In genomic region chr10:26438534-26439269, GRCh38 we compare ENCODE assay signal across 9 cellular contexts.
DNase-seq lines count a peak whose midpoint lies in the region; ATAC-seq and TF ChIP-seq lines count a peak whose summit lies in the region.
"Had no signal": no experiment of that assay in that cellular context is flagged by ENCODE, and none has a peak within 500 bp of the region (broad histone marks: within the 10 kb centered on the region; RNA-seq: fewer than 3 reads in every experiment).

No MANE protein-coding gene starts in this region.

- in situ Hi-C loops in GM13977 (cut with MboI; ENCODE audit: low pct_unique_long_range_greater_than_20kb, low sequenced_read_pairs, unreplicated experiment), result no loop called here

- no peak for TF ChIP-seq CTCF in GM13977 (IDR thresholded peaks at IDR 0.05; ENCODE audit: extremely low read depth, insufficient read depth, missing control alignments)

- peak; percentile 75 for DNase-seq in GM13977 (ENCODE audit: low spot score)
- DNase-seq in T-helper 1 cell, result peak; percentile 39 to 75 (median 57)
- peak; percentile 1 for DNase-seq in adipocyte (ENCODE audit: low read depth)
- peak; percentile 57 for DNase-seq in kidney tubule cell (ENCODE audit: low spot score)
- DNase-seq in stimulated activated CD8-positive, alpha-beta memory T cell treated with anti-CD3 and anti-CD28 coated beads, Interleukin-12 subunit alpha, Interleukin-12 subunit beta, amount 100 ng/mL, for 4 hours (ENCODE audit: low read depth), result peak; percentile 69
- DNase-seq in epidermal melanocyte (ENCODE audit: insufficient read length, low spot score), result no peak
- no peak for DNase-seq in cerebellar nuclear complex (lab: John Stamatoyannopoulos, UW)

- H3K9ac ChIP-seq in adipocyte (ENCODE audit: low read length), result peak overlapping the region; percentile 97

- H3K36me3 ChIP-seq in adipocyte (ENCODE audit: control insufficient read depth, insufficient read depth, low read length, severe bottlenecking), result peaks cover 19% of the 10 kb centered on the region

- H3K4me1 ChIP-seq in adipocyte (ENCODE audit: control insufficient read depth, insufficient read depth, low read length), result peaks cover 33% of the 10 kb centered on the region

- H3K9me3 ChIP-seq in adipocyte (ENCODE audit: control insufficient read depth, low read length), result no peaks in the 10 kb centered on the region

- ATAC-seq in HG02870 (IDR thresholded peaks at IDR 0.05; ENCODE audit: unreplicated experiment), result peak; percentile 48
- ATAC-seq: Panc1 had no signal

- H3K27me3 ChIP-seq in adipocyte (replicated peaks; ENCODE audit: control insufficient read depth, insufficient read depth, low read length), result no peaks in the 10 kb centered on the region

- H3K4me3 ChIP-seq in adipocyte (ENCODE audit: low read length), result peak overlapping the region; percentile 90

Comparison
In these comparisons a context has a peak if more than half of its experiments do, and no peak if none do; other contexts are left out.
1. DNase-seq: peak in GM13977 (single experiment), T-helper 1 cell (5 of 5), adipocyte (single experiment), kidney tubule cell (single experiment) and stimulated activated CD8-positive, alpha-beta memory T cell treated with anti-CD3 and anti-CD28 coated beads, Interleukin-12 subunit alpha, Interleukin-12 subunit beta, amount 100 ng/mL, for 4 hours (single experiment); none in epidermal melanocyte (single experiment) and cerebellar nuclear complex (0 of 2).